8 cellular contexts compared by ENCODE assay signal in the genomic region with DNA sequence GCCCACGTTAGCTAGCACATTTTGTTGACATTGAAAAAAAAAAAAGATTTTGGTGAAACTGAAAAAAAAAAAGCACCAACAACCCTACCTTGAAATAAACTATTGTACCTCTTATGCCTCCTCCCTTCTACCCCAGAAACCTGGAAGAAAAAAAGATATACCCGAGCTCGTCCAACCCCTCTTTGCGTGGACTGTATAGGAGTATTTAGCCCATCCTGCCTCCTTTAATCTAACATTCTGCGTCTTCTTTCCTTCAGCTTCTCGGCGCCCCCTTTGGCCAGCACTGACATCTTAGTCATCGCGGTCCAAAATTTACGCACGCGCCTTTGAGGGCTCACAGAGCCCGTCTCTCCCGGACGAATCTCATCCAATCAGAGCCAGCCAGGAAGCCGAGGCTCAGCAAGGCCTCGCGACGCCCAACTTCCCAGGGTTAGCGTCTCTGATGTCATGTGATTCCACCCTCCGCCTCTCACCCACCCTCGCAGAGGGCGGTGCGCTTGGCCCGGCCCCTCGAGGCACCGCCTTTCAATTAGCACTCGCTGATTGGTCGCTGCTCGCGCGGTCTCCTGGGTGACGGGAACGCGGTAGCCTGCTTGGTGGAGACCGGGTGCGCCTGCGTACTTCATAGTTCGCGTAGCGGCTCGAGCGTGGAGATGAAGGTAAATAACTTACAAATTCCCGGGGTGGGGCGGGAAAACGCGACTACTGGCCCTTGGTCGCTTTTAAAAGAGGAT. TPM values are rescaled to one million over a fixed set of nuclear protein-coding genes. Genes with fewer than 3 reads are reported as not detected.
DNase-seq lines count a peak whose midpoint lies in the region; ATAC-seq, FAIRE-seq and TF ChIP-seq lines count a peak whose summit lies in the region.

A gene (plus strand): TSS at position 625 of the 734 bp plus-strand sequence. CDS start 29 bp downstream, at position 654.

- H3K4me1 Mint-ChIP-seq in Calu3 (ENCODE audit: low read depth, unreplicated experiment), result no peaks in the 10 kb centered on the region

- peak within 1 kb of the TSS; percentile 36 for H3K27ac ChIP-seq in mesodermal cell (ENCODE audit: low read depth, low read length, severe bottlenecking)

- H3K4me1 ChIP-seq in NT2/D1 (ENCODE audit: insufficient read depth, insufficient read length) (no peaks in the 10 kb centered on the region), mesodermal cell (ENCODE audit: control insufficient read depth, insufficient read depth, low read length, poor library complexity, severe bottlenecking) (no peaks in the 10 kb centered on the region)

- ATAC-seq in GM21381 (IDR thresholded peaks at IDR 0.05; ENCODE audit: unreplicated experiment), result peak; percentile 99

- DNase-seq in Calu3, result peak; percentile 95
- peak; percentile 32 to 99 (median 97) for DNase-seq in HUDEP-2 (lab: John Stamatoyannopoulos, UW; ENCODE audit: unreplicated experiment in 76 of 76)
- peak; percentile 94 for DNase-seq in NT2/D1 (ENCODE audit: low read depth, low spot score)
- DNase-seq in activated CD8-positive, alpha-beta memory T cell treated with anti-CD3 and anti-CD28 coated beads, Interleukin-2, amount 50 U/mL, for 1 hour (ENCODE audit: extremely low read depth), result peak; percentile 94
- DNase-seq in stimulated activated CD8-positive, alpha-beta memory T cell treated with anti-CD3 and anti-CD28 coated beads, Interleukin-15, amount 100 ng/mL, for 4 hours (ENCODE audit: low read depth in 2 of 2), result peak; percentile 97 to 98

- H3K27me3 Mint-ChIP-seq in Calu3 (ENCODE audit: unreplicated experiment), result no peaks in the 10 kb centered on the region

- CTCF ChIA-PET in Calu3 (lab: Charles Lee), result interaction anchor here (0.6 to 0.7 kb wide), 2 partner anchors 71 to 1338 kb away, joined by 4 read pairs; no protein-coding TSS in a partner anchor

- no peaks in the 10 kb centered on the region for H3K36me3 ChIP-seq in NT2/D1 (ENCODE audit: insufficient read depth, insufficient read length, low read length)
- no peaks in the 10 kb centered on the region for H3K36me3 ChIP-seq in mesodermal cell (ENCODE audit: control insufficient read depth, insufficient read depth, low read length)

- 0% methylated on average over 19 to 46 of the region's 48 CpGs for WGBS in mesodermal cell (ENCODE audit: insufficient coverage in 2 of 2), 2 experiments

- no peaks in the 10 kb centered on the region for H3K36me3 Mint-ChIP-seq in Calu3 (ENCODE audit: insufficient read depth, unreplicated experiment)

- H3K9me3 ChIP-seq in NT2/D1 (ENCODE audit: insufficient read depth, low read length) (no peaks in the 10 kb centered on the region), mesodermal cell (ENCODE audit: control insufficient read depth, low read length) (no peaks in the 10 kb centered on the region)

- TF ChIP-seq CTCF in Calu3 (IDR thresholded peaks at IDR 0.05; ENCODE audit: unreplicated experiment), result peak; percentile 14

- peaks cover 22% of the 10 kb centered on the region for H3K27me3 ChIP-seq in NT2/D1 (ENCODE audit: insufficient read depth, insufficient read length)

- H3K9ac ChIP-seq in NT2/D1 (ENCODE audit: insufficient read length, low read depth), result peak within 1 kb of the TSS; percentile 76

- no TSS peak for BruUV-seq in Calu3 (replicated peaks; lab: Mats Ljungman, UMichigan)

- no peak within 1 kb of the TSS for H3K4me3 Mint-ChIP-seq in Calu3 (ENCODE audit: low read depth, unreplicated experiment)

- peak; percentile 100 for FAIRE-seq in endometrium (lab: Jason Lieb, UNC)

- intact Hi-C loops in Calu3 (cut with micrococcal nuclease; ENCODE audit: unreplicated experiment), result no loop called here

- no peaks in the 10 kb centered on the region for H3K9me3 Mint-ChIP-seq in Calu3 (ENCODE audit: low read depth, unreplicated experiment)

- no peak within 1 kb of the TSS for H3K27ac Mint-ChIP-seq in Calu3 (ENCODE audit: unreplicated experiment)

- H3K4me3 ChIP-seq in NT2/D1 (ENCODE audit: insufficient read length, low read depth) (peak within 1 kb of the TSS; percentile 83), mesodermal cell (ENCODE audit: extremely low read depth, insufficient read depth, low read length, poor library complexity, severe bottlenecking) (peak within 1 kb of the TSS; percentile 78)

RNA-seq across cellular contexts. Expression of the gene that starts here (rescaled TPM):
- total RNA-seq in Calu3 (2022), result 10.5 and 14.9 TPM in 2 replicates
- polyA plus RNA-seq in mesodermal cell (2013, experiment 1 of 2), result 31.9 TPM
- polyA plus RNA-seq in mesodermal cell (2013, experiment 2 of 2), result 32.0 TPM

Comparison
In these comparisons a context has a peak if more than half of its experiments do, and no peak if none do; other contexts are left out.
1. Peak in every context shown above with its lines: DNase-seq, ATAC-seq, H3K4me3 ChIP-seq and H3K27ac ChIP-seq.